Comparison of ENCODE assay signal across 8 cellular contexts in the genomic region with DNA sequence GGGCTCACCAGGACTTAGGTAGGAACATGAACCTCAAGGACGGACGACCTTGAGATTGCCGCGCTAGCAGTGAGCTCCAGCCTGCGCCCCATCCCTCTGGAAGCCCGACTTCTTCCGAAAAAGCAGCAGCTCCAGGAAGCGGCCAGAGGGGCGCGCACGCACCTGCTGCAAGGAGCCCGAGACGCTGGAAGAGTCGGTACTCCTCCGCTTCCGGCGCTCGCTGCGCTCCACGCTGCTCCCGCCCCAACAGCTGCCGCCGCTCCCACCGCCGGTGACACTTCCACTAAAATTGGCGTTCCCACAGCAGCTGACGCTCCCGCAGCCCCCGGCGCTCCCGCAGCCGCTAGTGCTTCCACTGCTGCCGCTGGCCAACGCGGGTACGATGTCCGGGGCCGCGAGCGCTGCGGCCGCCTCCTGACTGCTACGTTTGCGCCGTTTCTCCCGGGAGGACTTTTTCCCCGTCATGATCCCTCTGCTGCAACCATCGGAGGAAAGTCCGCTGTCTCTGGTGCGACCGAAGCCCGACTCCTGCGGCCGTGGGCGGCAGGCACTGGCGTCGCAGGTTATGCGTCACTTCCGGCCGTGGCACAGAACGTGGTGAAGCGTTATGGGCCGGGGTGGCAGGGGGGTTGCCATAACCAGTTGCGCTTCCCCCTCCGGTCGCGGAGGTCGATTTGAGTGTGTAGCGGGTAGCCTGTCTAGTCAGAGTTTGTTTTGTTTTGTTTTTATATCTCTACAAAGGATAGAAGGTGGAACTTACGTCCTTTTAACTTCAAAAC. TPM values are rescaled to one million over a fixed set of nuclear protein-coding genes. Genes with fewer than 3 reads are reported as not detected.
DNase-seq lines count a peak whose midpoint lies in the region; ATAC-seq and TF ChIP-seq lines count a peak whose summit lies in the region.

A gene with protein sequence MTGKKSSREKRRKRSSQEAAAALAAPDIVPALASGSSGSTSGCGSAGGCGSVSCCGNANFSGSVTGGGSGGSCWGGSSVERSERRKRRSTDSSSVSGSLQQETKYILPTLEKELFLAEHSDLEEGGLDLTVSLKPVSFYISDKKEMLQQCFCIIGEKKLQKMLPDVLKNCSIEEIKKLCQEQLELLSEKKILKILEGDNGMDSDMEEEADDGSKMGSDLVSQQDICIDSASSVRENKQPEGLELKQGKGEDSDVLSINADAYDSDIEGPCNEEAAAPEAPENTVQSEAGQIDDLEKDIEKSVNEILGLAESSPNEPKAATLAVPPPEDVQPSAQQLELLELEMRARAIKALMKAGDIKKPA (minus strand): TSS at position 552 of the 779 bp plus-strand sequence. CDS start 87 bp downstream, at position 465.

- H3K79me2 ChIP-seq in SU-DHL-6 (ENCODE audit: insufficient read depth, low read length), result peaks cover 51% of the 10 kb centered on the region
- peaks cover 3% of the 10 kb centered on the region for H3K79me2 ChIP-seq in parathyroid adenoma

- no peaks in the 10 kb centered on the region for H3K9me3 ChIP-seq in SU-DHL-6 (ENCODE audit: insufficient read depth, low read length)
- H3K9me3 ChIP-seq in parathyroid adenoma (ENCODE audit: control insufficient read depth, low read length), result no peaks in the 10 kb centered on the region
- peaks cover 0 to 8% (median 0%) of the 10 kb centered on the region in 4 donors for H3K9me3 ChIP-seq in tibial nerve

- 0 to 1% methylated on average over 47 to 52 of the region's 70 CpGs for WGBS in tibial nerve, 2 donors

- H3K27me3 ChIP-seq in SU-DHL-6 (ENCODE audit: low read length), result no peaks in the 10 kb centered on the region
- no peaks in the 10 kb centered on the region for H3K27me3 ChIP-seq in parathyroid adenoma (ENCODE audit: control insufficient read depth, insufficient read depth, low read length)
- H3K27me3 ChIP-seq in tibial nerve, result no peaks in the 10 kb centered on the region

- H3F3A ChIP-seq in SU-DHL-6 (ENCODE audit: insufficient read depth), result peaks cover 6% of the 10 kb centered on the region; the same call in 1 of the 2 replicates

- DNase-seq in NCI-H1092 (lab: John Stamatoyannopoulos, UW) (peak; percentile 96), Right ventricle myocardium superior (peak; percentile 97), tibial nerve (ENCODE audit: low spot score in 2 of 2) (peak; percentile 78 to 80)
- DNase-seq in activated naive CD8-positive, alpha-beta T cell treated with anti-CD3 and anti-CD28 coated beads, Interleukin-2, amount 50 U/mL, for 16 hours (ENCODE audit: low read depth, low spot score), result peak; percentile 87

- peak within 1 kb of the TSS; percentile 85 for H2AFZ ChIP-seq in SU-DHL-6 (ENCODE audit: low read depth, low read length, severe bottlenecking)
- peak within 1 kb of the TSS; percentile 94 for H2AFZ ChIP-seq in parathyroid adenoma

- H3K4me3 ChIP-seq in SU-DHL-6 (ENCODE audit: insufficient read depth, low read length, poor library complexity, severe bottlenecking), result peak within 1 kb of the TSS; percentile 93
- H3K4me3 ChIP-seq in parathyroid adenoma (ENCODE audit: low read depth, low read length), result peak within 1 kb of the TSS; percentile 100
- peak within 1 kb of the TSS; percentile 82 to 100 (median 96) for H3K4me3 ChIP-seq in tibial nerve

- no peaks in the 10 kb centered on the region for H3K9me2 ChIP-seq in SU-DHL-6 (replicated peaks; ENCODE audit: insufficient read depth, low read length)

- TF ChIP-seq POLR2A in GM10847 (IDR thresholded peaks at IDR 0.05; ENCODE audit: extremely low read depth, insufficient read length) (peak; percentile 93), tibial nerve (IDR thresholded peaks at IDR 0.05) (peak; percentile 31 to 40)

- H3K27ac ChIP-seq in SU-DHL-6 (ENCODE audit: low read depth, low read length) (peak within 1 kb of the TSS; percentile 85), parathyroid adenoma (peak within 1 kb of the TSS; percentile 94), tibial nerve (peak within 1 kb of the TSS; percentile 81 to 98 (median 96))

- TF ChIP-seq CTCF in SU-DHL-6 (IDR thresholded peaks at IDR 0.05; ENCODE audit: insufficient read depth, low read length, poor library complexity, severe bottlenecking) (no peak), parathyroid adenoma (IDR thresholded peaks at IDR 0.05) (no peak), tibial nerve (IDR thresholded peaks at IDR 0.05) (peak; percentile 11 to 64 (median 35))

- H3K36me3 ChIP-seq in SU-DHL-6 (ENCODE audit: low read length), result peaks cover 8% of the 10 kb centered on the region; the same call in 1 of the 2 replicates
- no peaks in the 10 kb centered on the region for H3K36me3 ChIP-seq in parathyroid adenoma (ENCODE audit: control insufficient read depth, insufficient read depth, low read length)
- no peaks in the 10 kb centered on the region for H3K36me3 ChIP-seq in tibial nerve

- intact Hi-C loops in Right ventricle myocardium superior (cut with DNase I), result loop anchor here (2.0 to 5.0 kb wide), 2 partner anchors 55 to 64 kb away; partner anchors contain the start of genes IFT74 and PLAA

- H3K4me2 ChIP-seq in SU-DHL-6 (ENCODE audit: low read depth, low read length, poor library complexity, severe bottlenecking) (peak within 1 kb of the TSS; percentile 89), parathyroid adenoma (ENCODE audit: low read length) (peak within 1 kb of the TSS; percentile 87)

- TF ChIP-seq EP300 in tibial nerve (IDR thresholded peaks at IDR 0.05), result peak; percentile 51 to 94

- H3K4me1 ChIP-seq in parathyroid adenoma, result peaks cover 2% of the 10 kb centered on the region
- peaks cover 0 to 39% (median 14%) of the 10 kb centered on the region in 4 donors for H3K4me1 ChIP-seq in tibial nerve

- ATAC-seq in HG02610 (IDR thresholded peaks at IDR 0.05; ENCODE audit: unreplicated experiment) (peak; percentile 92), Right ventricle myocardium superior (ENCODE audit: poor library complexity) (peak; percentile 100)

- peak within 1 kb of the TSS; percentile 91 for H3K9ac ChIP-seq in SU-DHL-6 (ENCODE audit: low read length)
- peak within 1 kb of the TSS; percentile 89 for H3K9ac ChIP-seq in parathyroid adenoma

- peaks cover 10% of the 10 kb centered on the region; the same call in 1 of the 2 replicates for H4K20me1 ChIP-seq in SU-DHL-6 (ENCODE audit: low read depth, low read length)

RNA-seq across cellular contexts. Expression of the gene that starts here (rescaled TPM):
- 5.0 TPM for total RNA-seq in Right ventricle myocardium superior
- 10 to 100 TPM in 3 of 4 donors, 1 to 10 TPM in 1; 7.5 to 43.2 (median 17.3) TPM for total RNA-seq in tibial nerve

Comparison
In these comparisons a context has a peak if more than half of its experiments do, and no peak if none do; other contexts are left out.
1. Peak in every context shown above with its lines: DNase-seq, ATAC-seq, H3K4me3 ChIP-seq and H3K27ac ChIP-seq.
2. CTCF ChIP-seq: peak in tibial nerve (5 of 5); none in SU-DHL-6 (single experiment) and parathyroid adenoma (single experiment).